ENCODE assay signal across 1 cellular context in the genomic region with DNA sequence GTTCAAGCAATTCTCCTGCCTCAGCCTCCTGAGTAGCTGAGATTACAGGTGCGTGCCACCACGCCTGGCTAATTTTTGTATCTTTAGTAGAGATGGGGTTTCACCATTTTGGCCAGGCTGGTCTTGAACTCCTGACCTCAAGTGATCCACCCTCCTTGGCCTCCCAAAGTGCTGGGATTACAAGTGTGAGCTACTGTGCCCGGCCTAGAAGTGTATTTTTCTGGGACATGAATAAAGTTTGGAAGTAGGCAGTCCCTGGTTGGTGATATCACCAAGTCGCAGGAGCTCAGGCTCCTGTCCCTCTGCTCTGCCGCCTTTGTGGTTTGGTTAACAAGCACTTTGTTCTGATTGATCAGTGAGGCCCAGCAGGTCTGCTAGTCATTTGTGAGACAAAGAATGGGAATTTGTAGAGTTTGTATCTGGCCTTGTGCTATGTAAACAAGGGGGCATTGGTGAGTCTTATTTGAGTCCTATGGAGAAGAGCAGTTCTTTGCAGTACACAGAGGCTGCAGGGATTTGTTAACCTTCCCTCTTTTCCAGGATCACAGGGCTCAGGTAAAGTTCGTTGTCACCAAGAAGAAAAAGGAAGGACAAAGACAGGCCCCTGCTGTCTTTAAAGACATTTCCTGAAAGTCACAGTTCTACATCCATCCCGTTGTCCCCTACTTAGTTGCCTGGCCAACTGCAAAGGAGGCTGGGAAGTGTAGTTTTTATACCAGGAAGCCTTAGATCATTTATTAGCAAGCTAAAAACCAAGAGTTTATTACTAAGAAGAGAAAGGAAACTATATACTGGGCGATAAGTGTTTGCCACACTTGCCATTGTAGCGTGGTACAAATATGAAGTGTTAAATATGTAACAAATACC.
TF ChIP-seq lines count a peak whose summit lies in the region.

No MANE protein-coding gene starts in this region.

TF ChIP-seq in IMR-90, 13 proteins besides CTCF, POLR2A, EP300 and RAD21 (continued from another document):
- TF ChIP-seq CEBPB (IDR thresholded peaks at IDR 0.05; ENCODE audit: low read depth, low read length) (no peak), MXI1 (IDR thresholded peaks at IDR 0.05; ENCODE audit: borderline replicate concordance, low read depth, low read length) (no peak), MAZ (IDR thresholded peaks at IDR 0.05; ENCODE audit: borderline replicate concordance, low read depth, low read length) (no peak), RCOR1 (IDR thresholded peaks at IDR 0.05; ENCODE audit: insufficient replicate concordance, low read length) (no peak), SMC3 (IDR thresholded peaks at IDR 0.05; ENCODE audit: low read depth, low read length) (no peak), BHLHE40 (IDR thresholded peaks at IDR 0.05; ENCODE audit: low read depth, low read length) (no peak), RFX5 (IDR thresholded peaks at IDR 0.05; ENCODE audit: low read depth, low read length) (no peak), CHD1 (IDR thresholded peaks at IDR 0.05; ENCODE audit: low read depth, low read length) (no peak), MAFK (IDR thresholded peaks at IDR 0.05; ENCODE audit: low read depth, low read length) (no peak), NFE2L2 (IDR thresholded peaks at IDR 0.05; ENCODE audit: low read depth, low read length) (no peak)
- TF ChIP-seq, protein P1, sequence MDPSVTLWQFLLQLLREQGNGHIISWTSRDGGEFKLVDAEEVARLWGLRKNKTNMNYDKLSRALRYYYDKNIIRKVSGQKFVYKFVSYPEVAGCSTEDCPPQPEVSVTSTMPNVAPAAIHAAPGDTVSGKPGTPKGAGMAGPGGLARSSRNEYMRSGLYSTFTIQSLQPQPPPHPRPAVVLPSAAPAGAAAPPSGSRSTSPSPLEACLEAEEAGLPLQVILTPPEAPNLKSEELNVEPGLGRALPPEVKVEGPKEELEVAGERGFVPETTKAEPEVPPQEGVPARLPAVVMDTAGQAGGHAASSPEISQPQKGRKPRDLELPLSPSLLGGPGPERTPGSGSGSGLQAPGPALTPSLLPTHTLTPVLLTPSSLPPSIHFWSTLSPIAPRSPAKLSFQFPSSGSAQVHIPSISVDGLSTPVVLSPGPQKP (IDR thresholded peaks at IDR 0.05; ENCODE audit: borderline replicate concordance, low read depth, low read length): no peak
- TF ChIP-seq, protein P2, sequence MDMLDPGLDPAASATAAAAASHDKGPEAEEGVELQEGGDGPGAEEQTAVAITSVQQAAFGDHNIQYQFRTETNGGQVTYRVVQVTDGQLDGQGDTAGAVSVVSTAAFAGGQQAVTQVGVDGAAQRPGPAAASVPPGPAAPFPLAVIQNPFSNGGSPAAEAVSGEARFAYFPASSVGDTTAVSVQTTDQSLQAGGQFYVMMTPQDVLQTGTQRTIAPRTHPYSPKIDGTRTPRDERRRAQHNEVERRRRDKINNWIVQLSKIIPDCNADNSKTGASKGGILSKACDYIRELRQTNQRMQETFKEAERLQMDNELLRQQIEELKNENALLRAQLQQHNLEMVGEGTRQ (IDR thresholded peaks at IDR 0.05; ENCODE audit: low read depth, low read length): no peak
